In the genomic region with DNA sequence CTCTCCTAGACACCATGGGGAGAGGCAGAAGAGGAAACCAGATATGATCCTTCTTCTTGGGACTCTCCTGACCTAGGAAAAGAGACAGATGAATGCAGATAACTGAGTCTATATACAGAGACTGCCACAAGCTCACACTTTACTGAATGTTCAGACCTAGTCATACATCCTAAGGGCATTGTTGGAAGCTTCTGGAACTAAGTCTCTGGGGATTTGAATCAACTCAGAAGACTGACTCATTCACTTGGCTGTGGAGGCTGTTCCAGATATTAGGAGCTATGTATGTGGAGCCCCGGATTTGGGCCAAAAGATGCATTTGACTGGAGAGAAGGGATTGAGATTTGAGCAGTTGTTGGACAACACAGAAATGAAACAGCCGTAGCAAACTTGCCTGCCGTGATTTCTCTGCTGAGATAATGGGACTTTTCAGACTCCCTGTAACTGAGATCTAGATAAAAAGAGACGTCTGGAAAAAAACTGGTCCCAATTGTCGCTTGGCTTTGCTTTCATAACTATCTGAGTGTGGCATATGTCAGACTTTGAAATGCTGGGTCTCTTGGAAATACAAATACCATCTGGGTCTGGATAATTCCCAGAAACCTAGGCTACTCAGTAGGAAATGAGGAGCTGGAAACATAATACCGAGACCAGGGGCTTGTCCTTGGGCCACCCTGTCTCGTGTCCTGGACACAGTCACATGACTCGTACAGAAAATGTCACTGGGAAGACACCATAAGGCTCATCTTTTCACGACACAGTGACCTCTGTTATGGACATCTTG, we compare ENCODE assay signal across 11 cellular contexts.
A peak's percentile ranks its signal among the peaks of the same experiment; 100 is the strongest.
DNase-seq lines count a peak whose midpoint lies in the region; ATAC-seq, FAIRE-seq and TF ChIP-seq lines count a peak whose summit lies in the region.
"Had no signal": no experiment of that assay in that cellular context is flagged by ENCODE, and none has a peak within 500 bp of the region (broad histone marks: within the 10 kb centered on the region; RNA-seq: fewer than 3 reads in every experiment).

No MANE protein-coding gene starts in this region.

- H3K9me2 ChIP-seq in GM23248 (ENCODE audit: insufficient read depth), result no peaks in the 10 kb centered on the region

- DNase-seq in GM23248, result peak; percentile 99
- peak; percentile 90 for DNase-seq in astrocyte (ENCODE audit: low read depth)
- peak in 4 of 5 donors; percentile 34 to 55 (median 43) for DNase-seq in heart left ventricle
- no peak for DNase-seq in NCI-H1417 treated with DMSO at 0.1 percent for 48 hours (lab: John Stamatoyannopoulos, UW)
- no peak for DNase-seq in NCI-H128 (lab: John Stamatoyannopoulos, UW; ENCODE audit: unreplicated experiment)
- no peak for DNase-seq in GM19240 (ENCODE audit: insufficient read length, low spot score)
- no peak for DNase-seq in D341Med (ENCODE audit: low spot score)
- DNase-seq: natural killer cell, T-helper 9 cell had no signal

- H3K9me3 ChIP-seq in GM23248 (ENCODE audit: low read depth), result no peaks in the 10 kb centered on the region
- H3K9me3 ChIP-seq in astrocyte (ENCODE audit: insufficient read depth, low read depth, low read length), result no peaks in the 10 kb centered on the region
- H3K9me3 ChIP-seq in heart left ventricle, result no peaks in the 10 kb centered on the region
- no peaks in the 10 kb centered on the region for H3K9me3 ChIP-seq in skeletal muscle tissue (ENCODE audit: control insufficient read depth in 3 of 3, low read length in 3 of 3)
- H3K9me3 ChIP-seq: esophagus muscularis mucosa had no signal

- no peak overlapping the region for H3K27ac Mint-ChIP-seq in astrocyte (ENCODE audit: unreplicated experiment)
- H3K27ac Mint-ChIP-seq: natural killer cell had no signal

- H4K20me1 ChIP-seq in GM23248 (ENCODE audit: insufficient read depth) (no peaks in the 10 kb centered on the region), astrocyte (ENCODE audit: insufficient read depth, low read length) (no peaks in the 10 kb centered on the region)

- TF ChIP-seq CTCF in astrocyte (IDR thresholded peaks at IDR 0.05; ENCODE audit: insufficient read depth, low read depth, low read length) (no peak), heart left ventricle (IDR thresholded peaks at IDR 0.05) (no peak)

- FAIRE-seq in astrocyte (lab: Jason Lieb, UNC), result peak; percentile 78

- H3K4me2 ChIP-seq in GM23248 (ENCODE audit: unreplicated experiment) (peak overlapping the region; percentile 59), astrocyte (ENCODE audit: low read length) (peak overlapping the region; percentile 3)

- peaks cover 2% of the 10 kb centered on the region for H3K9me3 Mint-ChIP-seq in astrocyte (ENCODE audit: unreplicated experiment)
- H3K9me3 Mint-ChIP-seq: natural killer cell had no signal

- peaks cover 22% of the 10 kb centered on the region for H3K4me1 Mint-ChIP-seq in astrocyte (ENCODE audit: low read depth, unreplicated experiment)
- H3K4me1 Mint-ChIP-seq: natural killer cell had no signal

- ATAC-seq in heart left ventricle, result peak in 3 of 4 donors; percentile 55 to 80 (median 67)
- ATAC-seq: natural killer cell had no signal

- H3K4me1 ChIP-seq in GM23248 (ENCODE audit: insufficient read depth) (peaks cover 30% of the 10 kb centered on the region), astrocyte (ENCODE audit: insufficient read depth, low read length) (peaks cover 26% of the 10 kb centered on the region), heart left ventricle (peaks cover 19 to 61% (median 52%) of the 10 kb centered on the region in 12 donors), skeletal muscle tissue (ENCODE audit: control insufficient read depth in 3 of 3, insufficient read depth in 3 of 3, low read length in 3 of 3) (peaks cover 21 to 26% (median 23%) of the 10 kb centered on the region in 3 donors)

- 0 out of 2 replicates have a peak, but pooled peaks cover 11% of the 10 kb centered on the region for H3K27me3 ChIP-seq in GM23248 (replicated peaks; ENCODE audit: insufficient read depth)
- no peaks in the 10 kb centered on the region for H3K27me3 ChIP-seq in astrocyte (ENCODE audit: insufficient read depth, low read length)
- H3K27me3 ChIP-seq in heart left ventricle, result peaks cover 0 to 3% (median 0%) of the 10 kb centered on the region in 9 donors
- no peaks in the 10 kb centered on the region for H3K27me3 ChIP-seq in skeletal muscle tissue (ENCODE audit: control insufficient read depth in 3 of 3, insufficient read depth in 3 of 3, low read length in 3 of 3)
- H3K27me3 ChIP-seq: esophagus muscularis mucosa had no signal

- H3K27me3 Mint-ChIP-seq in astrocyte (ENCODE audit: low read depth, unreplicated experiment), result peaks cover 5% of the 10 kb centered on the region

- H3K36me3 ChIP-seq in GM23248 (ENCODE audit: low read depth) (no peaks in the 10 kb centered on the region), astrocyte (ENCODE audit: insufficient read depth, low read length) (no peaks in the 10 kb centered on the region), heart left ventricle (no peaks in the 10 kb centered on the region), skeletal muscle tissue (ENCODE audit: control insufficient read depth in 3 of 3, insufficient read depth in 3 of 3, low read length in 3 of 3) (no peaks in the 10 kb centered on the region)
- H3K36me3 ChIP-seq: esophagus muscularis mucosa had no signal

- 18 to 28% methylated on average over 9 of the region's 9 CpGs for WGBS in GM23248 (ENCODE audit: low coverage in 1 of 2, low lambda C conversion rate in 2 of 2, missing lambda C conversion rate in 2 of 2), 2 experiments
- WGBS in heart left ventricle, 4 donors, result 35 to 47% (median 42%) methylated on average over 9 of the region's 9 CpGs

- H3K4me3 ChIP-seq in GM23248, result peak overlapping the region; percentile 18; the same call in 1 of the 2 replicates
- no peak overlapping the region for H3K4me3 ChIP-seq in astrocyte (ENCODE audit: insufficient read depth, low read depth, low read length)
- H3K4me3 ChIP-seq in heart left ventricle, result peak overlapping the region in 1 of 12 donors; percentile 4
- no peak overlapping the region for H3K4me3 ChIP-seq in skeletal muscle tissue (ENCODE audit: low read length in 3 of 3)
- H3K4me3 ChIP-seq: esophagus muscularis mucosa had no signal

- no peak overlapping the region for H3K4me3 Mint-ChIP-seq in astrocyte (ENCODE audit: unreplicated experiment)
- H3K4me3 Mint-ChIP-seq: natural killer cell had no signal

- intact Hi-C loops in heart left ventricle (cut with DNase I), result loop anchor here in 2 of 10 donors (5.0 to 10.0 kb wide), 2 partner anchors 85 to 393 kb away; partner anchors contain the start of gene NUAK1 (in 1 of the 2)

- no peak for TF ChIP-seq POLR2A in heart left ventricle (IDR thresholded peaks at IDR 0.05)

- H2AFZ ChIP-seq in GM23248 (no peak overlapping the region), astrocyte (ENCODE audit: low read depth, low read length) (no peak overlapping the region)

- no peak overlapping the region for H3K9ac ChIP-seq in GM23248
- H3K9ac ChIP-seq in astrocyte (ENCODE audit: low read length), result no peak overlapping the region
- no peak overlapping the region for H3K9ac ChIP-seq in skeletal muscle tissue (ENCODE audit: low read depth in 1 of 3, low read length in 3 of 3)

- H3F3A ChIP-seq in GM23248 (ENCODE audit: insufficient read depth), result peaks cover 11% of the 10 kb centered on the region

- H3K79me2 ChIP-seq in GM23248 (ENCODE audit: insufficient read depth) (no peaks in the 10 kb centered on the region), astrocyte (ENCODE audit: insufficient read depth, low read length) (no peaks in the 10 kb centered on the region)

- H3K27ac ChIP-seq in GM23248, result peak overlapping the region; percentile 34
- H3K27ac ChIP-seq in astrocyte (ENCODE audit: low read depth, low read length), result peak overlapping the region; percentile 19
- peak overlapping the region in 11 of 12 donors; percentile 33 to 76 (median 65) for H3K27ac ChIP-seq in heart left ventricle
- peak overlapping the region; percentile 29 for H3K27ac ChIP-seq in skeletal muscle tissue (ENCODE audit: low read depth, low read length)

- in situ Hi-C loops in GM23248 (cut with MboI), result no loop called here

- peaks cover 1% of the 10 kb centered on the region for H3K36me3 Mint-ChIP-seq in astrocyte (ENCODE audit: low read depth, unreplicated experiment)
- H3K36me3 Mint-ChIP-seq: natural killer cell had no signal

Comparison
In these comparisons a context has a peak if more than half of its experiments do, and no peak if none do; other contexts are left out.
1. DNase-seq: peak in GM23248 (single experiment), astrocyte (single experiment) and heart left ventricle (4 of 5); none in NCI-H1417 treated with DMSO at 0.1 percent for 48 hours (single experiment), NCI-H128 (single experiment), GM19240 (single experiment) and D341Med (single experiment).
2. Peak in every context shown above with its lines, with median percentiles within 50 percentile points of each other: H3K27ac ChIP-seq.